ENCODE assay signal across 25 cellular contexts in genomic region chr10:71439670-71440425, GRCh38.
"Had no signal": no experiment of that assay in that cellular context is flagged by ENCODE, and none has a peak within 500 bp of the region (broad histone marks: within the 10 kb centered on the region; RNA-seq: fewer than 3 reads in every experiment).

No MANE protein-coding gene starts in this region.

- H3K9me3 ChIP-seq: SJCRH30 had no signal

- H3K9ac ChIP-seq: KMS-11 had no signal

- H3K4me2 ChIP-seq: KMS-11 had no signal

- DNase-seq: activated CD4-positive, alpha-beta T cell treated with anti-CD3 and anti-CD28 coated beads, Interleukin-2, amount 10 ng/mL, durations not matched to agents 7 days and 5 days; activated CD4-positive, alpha-beta T cell treated with anti-CD3 and anti-CD28 coated beads, Interleukin-2, amount 50 U/mL, for 48 hours; activated CD8-positive, alpha-beta T cell treated with anti-CD3 and anti-CD28 coated beads, Interleukin-2, amount 10 ng/mL, durations not matched to agents 7 days and 5 days; activated gamma-delta T cell treated with Interleukin-2 at 50 U/mL for 16 hours; activated naive CD4-positive, alpha-beta T cell treated with anti-CD3 and anti-CD28 coated beads for 36 hours; activated naive CD8-positive, alpha-beta T cell treated with anti-CD3 and anti-CD28 coated beads for 36 hours; activated T-cell treated with anti-CD3 and anti-CD28 coated beads, Interleukin-2, amount 50 U/mL, for 24 hours; amniotic stem cell; caudate nucleus; cerebellar nuclear complex; MM.1S; MV-4-11; NCI-H1092; NCI-H1436 treated with DMSO at 0.1 percent for 48 hours; NCI-H1694 treated with DMSO at 0.1 percent for 48 hours; NCI-H2029; NCI-H345; NCI-H510A; NCI-H526; NCI-H748 treated with DMSO at 0.1 percent for 48 hours; NK-92 treated with Interleukin-12 subunit alpha and Interleukin-12 subunit beta, amount 100 ng/mL, for 24 hours; SHP77; SJCRH30 had no signal

- H3K27me3 ChIP-seq: SJCRH30 had no signal

- H3K4me3 ChIP-seq: SJCRH30, SK-N-MC had no signal

- H3K27me3 Mint-ChIP-seq: activated CD4-positive, alpha-beta T cell treated with anti-CD3 and anti-CD28 coated beads, Interleukin-2, amount 10 ng/mL, durations not matched to agents 7 days and 5 days; activated naive CD8-positive, alpha-beta T cell treated with anti-CD3 and anti-CD28 coated beads for 36 hours; activated T-cell treated with anti-CD3 and anti-CD28 coated beads, Interleukin-2, amount 50 U/mL, for 24 hours had no signal

- H3K4me1 Mint-ChIP-seq: activated CD4-positive, alpha-beta T cell treated with anti-CD3 and anti-CD28 coated beads, Interleukin-2, amount 10 ng/mL, durations not matched to agents 7 days and 5 days; activated naive CD8-positive, alpha-beta T cell treated with anti-CD3 and anti-CD28 coated beads for 36 hours had no signal

- H3K27ac Mint-ChIP-seq: activated CD4-positive, alpha-beta T cell treated with anti-CD3 and anti-CD28 coated beads, Interleukin-2, amount 10 ng/mL, durations not matched to agents 7 days and 5 days; activated CD8-positive, alpha-beta T cell treated with anti-CD3 and anti-CD28 coated beads, Interleukin-2, amount 10 ng/mL, durations not matched to agents 7 days and 5 days; activated naive CD4-positive, alpha-beta T cell treated with anti-CD3 and anti-CD28 coated beads for 36 hours; activated naive CD8-positive, alpha-beta T cell treated with anti-CD3 and anti-CD28 coated beads for 36 hours; activated T-cell treated with anti-CD3 and anti-CD28 coated beads, Interleukin-2, amount 50 U/mL, for 24 hours had no signal

- H3K27ac ChIP-seq: KMS-11, SJCRH30, SK-N-MC had no signal

- H3K36me3 ChIP-seq: SJCRH30 had no signal

- H3K9me3 Mint-ChIP-seq: activated CD4-positive, alpha-beta T cell treated with anti-CD3 and anti-CD28 coated beads, Interleukin-2, amount 10 ng/mL, durations not matched to agents 7 days and 5 days; activated naive CD4-positive, alpha-beta T cell treated with anti-CD3 and anti-CD28 coated beads for 36 hours; activated naive CD8-positive, alpha-beta T cell treated with anti-CD3 and anti-CD28 coated beads for 36 hours; activated T-cell treated with anti-CD3 and anti-CD28 coated beads, Interleukin-2, amount 50 U/mL, for 24 hours had no signal

- H3K36me3 Mint-ChIP-seq: activated naive CD8-positive, alpha-beta T cell treated with anti-CD3 and anti-CD28 coated beads for 36 hours had no signal

- H3K4me1 ChIP-seq: SJCRH30 had no signal

- H3K4me3 Mint-ChIP-seq: activated CD4-positive, alpha-beta T cell treated with anti-CD3 and anti-CD28 coated beads, Interleukin-2, amount 10 ng/mL, durations not matched to agents 7 days and 5 days; activated CD8-positive, alpha-beta T cell treated with anti-CD3 and anti-CD28 coated beads, Interleukin-2, amount 10 ng/mL, durations not matched to agents 7 days and 5 days; activated naive CD4-positive, alpha-beta T cell treated with anti-CD3 and anti-CD28 coated beads for 36 hours; activated naive CD8-positive, alpha-beta T cell treated with anti-CD3 and anti-CD28 coated beads for 36 hours; activated T-cell treated with anti-CD3 and anti-CD28 coated beads, Interleukin-2, amount 50 U/mL, for 24 hours had no signal

- ATAC-seq: activated CD8-positive, alpha-beta T cell treated with anti-CD3 and anti-CD28 coated beads, Interleukin-2, amount 10 ng/mL, durations not matched to agents 7 days and 5 days had no signal
